ENCODE assay signal across 23 cellular contexts in the genomic region with DNA sequence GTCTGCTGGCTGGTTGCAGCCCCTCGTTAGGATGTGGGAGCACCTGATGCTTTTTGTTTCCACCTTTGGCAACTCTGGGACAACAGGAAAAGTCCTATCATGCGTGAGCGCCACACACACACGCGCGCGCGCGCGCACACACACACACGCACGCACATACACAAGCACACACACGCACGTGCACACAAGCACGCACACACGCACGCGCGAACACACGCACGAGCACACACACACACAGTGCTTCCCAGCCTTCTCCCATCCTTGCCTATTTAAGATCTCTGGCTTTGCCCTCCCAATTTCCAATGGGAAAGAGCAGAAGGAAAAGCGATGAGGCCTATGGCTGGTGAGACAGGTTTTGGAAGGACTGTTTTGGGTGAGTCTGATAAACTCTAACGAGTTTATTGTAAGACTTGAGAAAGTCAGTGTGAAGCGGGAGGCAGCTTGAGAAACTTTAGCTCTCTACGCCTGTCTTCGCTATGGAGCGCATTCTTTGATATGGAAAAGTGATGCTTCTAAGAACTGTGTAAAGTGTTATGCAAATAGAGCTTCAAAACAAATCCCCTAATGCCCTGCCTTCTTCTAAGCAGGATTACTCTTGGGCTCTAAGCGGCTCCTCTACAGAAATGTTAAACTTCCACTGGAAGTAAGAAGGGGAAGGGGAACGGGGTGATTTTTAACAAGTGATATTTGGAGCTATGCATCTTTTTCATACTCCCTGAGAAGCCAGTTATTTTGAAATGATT. TPM values are rescaled to one million over a fixed set of nuclear protein-coding genes. Genes with fewer than 3 reads are reported as not detected.
DNase-seq lines count a peak whose midpoint lies in the region; ATAC-seq, FAIRE-seq and TF ChIP-seq lines count a peak whose summit lies in the region.
"Had no signal": no experiment of that assay in that cellular context is flagged by ENCODE, and none has a peak within 500 bp of the region (broad histone marks: within the 10 kb centered on the region; RNA-seq: fewer than 3 reads in every experiment).

No MANE protein-coding gene starts in this region.

- H2BK15ac ChIP-seq in H1 (ENCODE audit: low read length): 0 out of 2 replicates have a peak overlapping the region, but pooled peaks have one; percentile 53

- no peak overlapping the region for H3K23ac ChIP-seq in H1 (ENCODE audit: insufficient read length)

- ATAC-seq in GM21737 (IDR thresholded peaks at IDR 0.05; ENCODE audit: unreplicated experiment) (no peak), HG03175 (IDR thresholded peaks at IDR 0.05; ENCODE audit: unreplicated experiment) (no peak)

- H3K9me3 ChIP-seq in HUES6 (ENCODE audit: control insufficient read depth, insufficient read depth, low read depth, low read length) (no peaks in the 10 kb centered on the region), H1 (ENCODE audit: insufficient read depth in 2 of 2, low read depth in 1 of 2, low read length in 1 of 2) (no peaks in the 10 kb centered on the region), stomach (no peaks in the 10 kb centered on the region)
- H3K9me3 ChIP-seq: BLaER1 treated with 17β-estradiol and CSF1 and Interleukin-3, amounts not matched to agents 10 nM and 100 nM; Peyer's patch; right lobe of liver; suprapubic skin had no signal

- no peak overlapping the region for H2AFZ ChIP-seq in H1 (ENCODE audit: low read length)

- H3K18ac ChIP-seq in H1 (ENCODE audit: extremely low read depth, low read length): peak overlapping the region; percentile 48

- no peaks in the 10 kb centered on the region for H3K36me3 ChIP-seq in HUES6 (ENCODE audit: control insufficient read depth, insufficient read depth, low read length)
- no peaks in the 10 kb centered on the region for H3K36me3 ChIP-seq in H1 (ENCODE audit: control insufficient read depth in 2 of 4, insufficient read depth in 4 of 4, low read length in 3 of 4)
- H3K36me3 ChIP-seq in stomach: no peaks in the 10 kb centered on the region
- H3K36me3 ChIP-seq: BLaER1 treated with 17β-estradiol and CSF1 and Interleukin-3, amounts not matched to agents 10 nM and 100 nM; Peyer's patch; right lobe of liver; suprapubic skin had no signal

- CTCF ChIA-PET in H1 (lab: Charles Lee; ENCODE audit: partially characterized antibody): interaction anchor here (0.6 to 4.8 kb wide), 27 partner anchors 9 to 244 kb away, joined by 3 to 47 read pairs (median 4); no protein-coding TSS in a partner anchor

- peaks cover 5% of the 10 kb centered on the region; the same call in 1 of the 2 replicates for H3K23me2 ChIP-seq in H1 (ENCODE audit: low read depth, low read length)

- no peak overlapping the region for H4K8ac ChIP-seq in H1 (ENCODE audit: extremely low read depth, insufficient read depth, low read length)

- H4K5ac ChIP-seq in H1 (ENCODE audit: insufficient read length, low read depth, low read length): no peak overlapping the region

- no peak overlapping the region for H3K27ac Mint-ChIP-seq in nephron progenitor cell

- TF ChIP-seq RAD21 in H1 (IDR thresholded peaks at IDR 0.05 in 1 of 2, conservative IDR thresholded peaks at IDR 0.05 in 1 of 2; ENCODE audit: low read depth in 2 of 2, low read length in 2 of 2): no peak

- no peak overlapping the region for H3K14ac ChIP-seq in H1 (ENCODE audit: insufficient read length)

- H3K4me2 ChIP-seq in H1 (ENCODE audit: insufficient read depth in 1 of 2, low read depth in 2 of 2, low read length in 2 of 2): peak overlapping the region; percentile 72 to 92

- intact Hi-C loops in stomach (cut with DNase I; ENCODE audit: low total_unique reads): no loop called here

- H3K27me3 ChIP-seq in HUES6 (ENCODE audit: control insufficient read depth, insufficient read depth, low read length): peaks cover 20% of the 10 kb centered on the region
- peaks cover 0 to 7% (median 4%) of the 10 kb centered on the region in 4 experiments; a peak in 3 of 7 replicates for H3K27me3 ChIP-seq in H1 (replicated peaks in 1 of 4; ENCODE audit: control insufficient read depth in 3 of 4, extremely low read depth in 1 of 4, insufficient read depth in 3 of 4, low read length in 3 of 4)
- peaks cover 0 to 20% (median 0%) of the 10 kb centered on the region in 3 donors for H3K27me3 ChIP-seq in stomach
- H3K27me3 ChIP-seq: Peyer's patch, right lobe of liver, suprapubic skin had no signal

- H3K27ac ChIP-seq in HUES6 (ENCODE audit: low read depth, low read length) (no peak overlapping the region), H1 (ENCODE audit: low read depth, low read length) (no peak overlapping the region), stomach (no peak overlapping the region)
- H3K27ac ChIP-seq: BLaER1 treated with 17β-estradiol and CSF1 and Interleukin-3, amounts not matched to agents 10 nM and 100 nM; Peyer's patch; right lobe of liver; suprapubic skin had no signal

- no peaks in the 10 kb centered on the region for H3K79me1 ChIP-seq in H1 (ENCODE audit: low read depth, low read length)

- 0 out of 2 replicates have a peak overlapping the region, but pooled peaks have one; percentile 65 for H2AK5ac ChIP-seq in H1 (ENCODE audit: low read depth, low read length)

- peak overlapping the region; percentile 98 for H2BK12ac ChIP-seq in H1 (ENCODE audit: low read depth, low read length)

- no peak overlapping the region for H3K56ac ChIP-seq in H1 (replicated peaks; ENCODE audit: insufficient read length, low read depth, low read length)

- no peaks in the 10 kb centered on the region for H4K20me1 ChIP-seq in H1 (replicated peaks in 1 of 2; ENCODE audit: control insufficient read depth in 1 of 2, insufficient read depth in 2 of 2, low read length in 2 of 2)
- H4K20me1 ChIP-seq: BLaER1 treated with 17β-estradiol and CSF1 and Interleukin-3, amounts not matched to agents 10 nM and 100 nM had no signal

- peak overlapping the region; percentile 92 for H4K91ac ChIP-seq in H1 (replicated peaks; ENCODE audit: insufficient read length, low read length)

- peaks cover 46% of the 10 kb centered on the region for H3K4me1 ChIP-seq in HUES6 (ENCODE audit: control insufficient read depth, insufficient read depth, low read length)
- H3K4me1 ChIP-seq in H1 (replicated peaks in 1 of 4; ENCODE audit: control insufficient read depth in 3 of 4, insufficient read depth in 4 of 4, low read length in 3 of 4): peaks cover 7 to 23% (median 16%) of the 10 kb centered on the region in 4 experiments; a peak in 6 of 7 replicates
- H3K4me1 ChIP-seq in stomach: peaks cover 0 to 10% (median 6%) of the 10 kb centered on the region in 4 donors
- H3K4me1 ChIP-seq: Peyer's patch, right lobe of liver, suprapubic skin had no signal

- POLR2A ChIA-PET in H1 (lab: Charles Lee; ENCODE audit: partially characterized antibody): interaction anchor here (1.0 to 1.3 kb wide), 2 partner anchors 20 to 93 kb away, joined by 3 to 4 read pairs; a partner anchor contains a TSS

- H3K79me2 ChIP-seq in H1 (ENCODE audit: control insufficient read depth in 1 of 2, insufficient read depth in 2 of 2, low read length in 2 of 2): no peaks in the 10 kb centered on the region

- H3K4me3 Mint-ChIP-seq in nephron progenitor cell: peak overlapping the region; percentile 73

- TF ChIP-seq CTCF in H1 (IDR thresholded peaks at IDR 0.05; ENCODE audit: control extremely low read depth in 1 of 3, insufficient read depth in 1 of 3, low read depth in 1 of 3, low read length in 3 of 3) (no peak), nephron progenitor cell (IDR thresholded peaks at IDR 0.05) (no peak), stomach (IDR thresholded peaks at IDR 0.05) (no peak)

- TF ChIP-seq EP300 in H1 (IDR thresholded peaks at IDR 0.05; ENCODE audit: borderline replicate concordance in 1 of 2, low read depth in 2 of 2, low read length in 2 of 2) (no peak), stomach (IDR thresholded peaks at IDR 0.05) (no peak)

- H2BK20ac ChIP-seq in H1 (ENCODE audit: low read length): peak overlapping the region; percentile 72; the same call in 1 of the 2 replicates

- DNase-seq in ELF-1 (ENCODE audit: low read depth, low spot score) (peak; percentile 52), H1 (ENCODE audit: low read depth in 1 of 2, low spot score in 2 of 2) (no peak), nephron progenitor cell (peak; percentile 22), stomach (no peak), NCI-H2029 (lab: John Stamatoyannopoulos, UW) (no peak)
- DNase-seq: NCI-H187 treated with DMSO at 0.1 percent for 48 hours, NCI-H226 had no signal

- H3K9ac ChIP-seq in HUES6 (ENCODE audit: low read length) (peak overlapping the region; percentile 44), H1 (replicated peaks in 1 of 4; ENCODE audit: extremely low read depth in 1 of 4, low read depth in 3 of 4, low read length in 3 of 4) (peak overlapping the region in 1 of 4 experiments; percentile 28; a peak in 1 of 7 replicates)
- H3K9ac ChIP-seq: BLaER1 treated with 17β-estradiol and CSF1 and Interleukin-3, amounts not matched to agents 10 nM and 100 nM had no signal

- H2BK120ac ChIP-seq in H1 (replicated peaks; ENCODE audit: low read depth, low read length): peak overlapping the region; percentile 13

- WGBS in H1 (ENCODE audit: extremely low coverage in 1 of 2, insufficient coverage in 1 of 2, insufficient read length in 1 of 2, insufficient replicate concordance in 2 of 2, low coverage in 1 of 2, low lambda C conversion rate in 2 of 2, missing lambda C conversion rate in 1 of 2), 2 experiments: 2% methylated on average over 27 of the region's 29 CpGs; no CpG with 5 or more reads in 1 of the 2 experiments
- WGBS in stomach, 5 donors: 53 to 69% (median 54%) methylated on average over 20 to 29 of the region's 29 CpGs

- peak overlapping the region; percentile 87; the same call in 1 of the 2 replicates for H2BK5ac ChIP-seq in H1 (ENCODE audit: low read depth, low read length)

- peak overlapping the region; percentile 50 for H3K4me3 ChIP-seq in HUES6 (ENCODE audit: low read depth, low read length)
- H3K4me3 ChIP-seq in H1 (ENCODE audit: extremely low read depth in 1 of 4, insufficient read depth in 2 of 4, low read depth in 3 of 4, low read length in 4 of 4): peak overlapping the region; percentile 26 to 53 (median 28); a peak in 4 of 8 replicates
- H3K4me3 ChIP-seq in stomach: no peak overlapping the region
- H3K4me3 ChIP-seq: BLaER1 treated with 17β-estradiol and CSF1 and Interleukin-3, amounts not matched to agents 10 nM and 100 nM; Peyer's patch; right lobe of liver; suprapubic skin had no signal

- TF ChIP-seq POLR2A in H1 (IDR thresholded peaks at IDR 0.05; ENCODE audit: control extremely low read depth in 1 of 2, low read depth in 2 of 2, low read length in 2 of 2) (no peak), stomach (IDR thresholded peaks at IDR 0.05) (no peak)

- H3K4me1 Mint-ChIP-seq in nephron progenitor cell: peaks cover 14% of the 10 kb centered on the region

- peaks cover 39% of the 10 kb centered on the region for H3K27me3 Mint-ChIP-seq in nephron progenitor cell (ENCODE audit: low read depth, poor library complexity)

- peaks cover 5% of the 10 kb centered on the region for H3K9me3 Mint-ChIP-seq in nephron progenitor cell
- H3K9me3 Mint-ChIP-seq: effector memory CD8-positive, alpha-beta T cell had no signal

- peak; percentile 88 for FAIRE-seq in H1 (lab: Jason Lieb, UNC)
- FAIRE-seq: G401.6, islet of Langerhans had no signal

- H3K36me3 Mint-ChIP-seq in nephron progenitor cell (ENCODE audit: low read depth): no peaks in the 10 kb centered on the region

- no peak overlapping the region for H3K4ac ChIP-seq in H1 (replicated peaks; ENCODE audit: insufficient read length, low read depth, low read length)

RNA-seq across cellular contexts. Expression of a gene that starts 11.8 kb away (rescaled TPM):
- not detected in 2 replicates for total RNA-seq in H1 (2021; fragmentation: NEBNext Ultra II Directional; extraction: Animal tissue kit (Norgen Biotek cat#: 25700))
- not detected in 2 replicates for polyA plus RNA-seq in H1 (2011; rRNA removed)
- polyA plus RNA-seq in H1 (2011; cell fraction: cytosol; rRNA removed): not detected
- 0.07 TPM for polyA plus RNA-seq in H1 (2011; cell fraction: nucleus; rRNA removed)
- 0.07 TPM in 1 of 4 replicates, not detected in the others for polyA plus RNA-seq in H1 (2012, experiment 1 of 2)
- polyA plus RNA-seq in H1 (2012, experiment 2 of 2): not detected
- polyA plus RNA-seq in H1 (2013, experiment 1 of 2): not detected
- not detected for polyA plus RNA-seq in H1 (2013, experiment 2 of 2)
- polyA minus RNA-seq in H1 (2011; rRNA and poly(A)+ RNA removed): not detected in 2 replicates
- not detected for polyA minus RNA-seq in H1 (2011; cell fraction: cytosol; rRNA and poly(A)+ RNA removed)
- not detected for polyA minus RNA-seq in H1 (2011; cell fraction: nucleus; rRNA and poly(A)+ RNA removed)
- not detected for total RNA-seq in stomach
- not detected for polyA plus RNA-seq in stomach
- total RNA-seq: chondrocyte, fibroblast of lung, lung microvascular endothelial cell, omental fat pad, right lobe of liver, suprapubic skin had no signal
- polyA plus RNA-seq: aorta, fibroblast of lung had no signal

RNA-seq across cellular contexts. Expression of a gene that starts 58.3 kb away (rescaled TPM):
- not detected in 2 replicates for total RNA-seq in H1 (2021; fragmentation: NEBNext Ultra II Directional; extraction: Animal tissue kit (Norgen Biotek cat#: 25700))
- polyA plus RNA-seq in H1 (2011; rRNA removed) (not detected in 2 replicates), stomach (not detected)
- not detected for polyA plus RNA-seq in H1 (2011; cell fraction: cytosol; rRNA removed)
- polyA plus RNA-seq in H1 (2011; cell fraction: nucleus; rRNA removed): not detected
- polyA plus RNA-seq in H1 (2012, experiment 1 of 2): 0.19 to 0.25 TPM (median 0.24 TPM) in 4 replicates
- polyA plus RNA-seq in H1 (2012, experiment 2 of 2): not detected
- polyA plus RNA-seq in H1 (2013, experiment 1 of 2): not detected
- polyA plus RNA-seq in H1 (2013, experiment 2 of 2): not detected
- not detected in 2 replicates for polyA minus RNA-seq in H1 (2011; rRNA and poly(A)+ RNA removed)
- not detected for polyA minus RNA-seq in H1 (2011; cell fraction: cytosol; rRNA and poly(A)+ RNA removed)
- not detected for polyA minus RNA-seq in H1 (2011; cell fraction: nucleus; rRNA and poly(A)+ RNA removed)
- total RNA-seq in stomach: not detected
- total RNA-seq: activated CD8-positive, alpha-beta memory T cell treated with anti-CD3 and anti-CD28 coated beads for 36 hours; aorta; chondrocyte; fibroblast of lung; lung microvascular endothelial cell; Peyer's patch; right lobe of liver; suprapubic skin had no signal
- polyA plus RNA-seq: aorta, fibroblast of lung had no signal

Comparison
In these comparisons a context has a peak if more than half of its experiments do, and no peak if none do; other contexts are left out.
1. DNase-seq: peak in ELF-1 (single experiment) and nephron progenitor cell (single experiment); none in H1 (0 of 2), stomach (single experiment) and NCI-H2029 (single experiment).
2. H3K4me3 ChIP-seq: peak in HUES6 (single experiment) and H1 (4 of 4); none in stomach (0 of 4).